25 cellular contexts compared by ENCODE assay signal in genomic region chr7:157774495-157774894, GRCh38.
"Had no signal": no experiment of that assay in that cellular context is flagged by ENCODE, and none has a peak within 500 bp of the region (broad histone marks: within the 10 kb centered on the region; RNA-seq: fewer than 3 reads in every experiment).

No MANE protein-coding gene starts in this region.

- H3K27ac Mint-ChIP-seq: dendritic cell treated with granulocyte-macrophage colony-stimulating factor and Interleukin-4, amounts not matched to agents 40 ng/mL and 50 ng/mL, for 4 days; effector memory CD8-positive, alpha-beta T cell; endodermal cell; mesothelial cell of epicardium had no signal

- H3K9me3 ChIP-seq: colonic mucosa, gastrocnemius medialis had no signal

- H3K4me3 Mint-ChIP-seq: dendritic cell treated with granulocyte-macrophage colony-stimulating factor and Interleukin-4, amounts not matched to agents 40 ng/mL and 50 ng/mL, for 4 days; effector memory CD8-positive, alpha-beta T cell; endodermal cell; mesothelial cell of epicardium had no signal

- DNase-seq: colonic mucosa; cortex of kidney; effector CD8-positive, alpha-beta T cell; effector memory CD8-positive, alpha-beta T cell; endodermal cell; erythroblast; esophagus squamous epithelium; foreskin fibroblast; foreskin melanocyte; gastrocnemius medialis; glutamatergic neuron; head of caudate nucleus; heart right ventricle; hippocampal formation; kidney glomerular epithelial cell; left colon; mesenchymal stem cell had no signal

- H3K27me3 ChIP-seq: colonic mucosa had no signal

- H3K4me1 ChIP-seq: colonic mucosa, esophagus squamous epithelium, gastrocnemius medialis, heart right ventricle, lower lobe of right lung had no signal

- H3K36me3 ChIP-seq: colonic mucosa, esophagus squamous epithelium, gastrocnemius medialis, heart right ventricle, lower lobe of right lung had no signal

- H3K36me3 Mint-ChIP-seq: mesothelial cell of epicardium had no signal

- H3K27ac ChIP-seq: colonic mucosa, epithelial cell of prostate, esophagus squamous epithelium, gastrocnemius medialis, heart right ventricle, lower lobe of right lung had no signal

- ATAC-seq: effector memory CD8-positive, alpha-beta T cell; esophagus mucosa; gastrocnemius medialis; heart right ventricle; left colon; left lobe of liver; left ventricle myocardium superior; mucosa of descending colon had no signal

- H3K4me3 ChIP-seq: colonic mucosa, esophagus squamous epithelium, gastrocnemius medialis, heart right ventricle, lower lobe of right lung, mucosa of descending colon had no signal

- H3K4me1 Mint-ChIP-seq: mesothelial cell of epicardium had no signal
